ENCODE assay signal across 16 cellular contexts in the genomic region with DNA sequence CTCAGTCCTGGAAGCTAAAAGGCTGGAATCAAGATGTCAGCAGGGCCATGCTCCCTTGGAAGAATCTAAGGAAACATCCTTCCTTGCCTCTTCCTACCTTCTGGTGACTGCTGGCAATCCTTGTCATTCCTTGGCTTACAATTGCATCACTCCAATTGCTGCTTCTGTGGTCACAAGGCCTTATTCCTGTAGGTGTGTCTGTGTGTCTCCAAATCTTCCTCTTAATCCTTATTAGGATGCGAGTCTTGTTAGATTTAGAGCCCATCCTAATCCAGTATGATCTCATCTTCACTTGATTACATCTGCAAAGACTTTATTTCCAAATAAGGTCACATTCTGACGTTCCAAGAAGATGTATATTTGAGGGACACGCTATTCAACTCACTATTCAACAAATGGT.
"Had no signal": no experiment of that assay in that cellular context is flagged by ENCODE, and none has a peak within 500 bp of the region (broad histone marks: within the 10 kb centered on the region; RNA-seq: fewer than 3 reads in every experiment).

No MANE protein-coding gene starts in this region.

- H3K9me3 Mint-ChIP-seq: activated CD4-positive, alpha-beta memory T cell treated with anti-CD3 and anti-CD28 coated beads for 36 hours; activated naive CD4-positive, alpha-beta T cell treated with anti-CD3 and anti-CD28 coated beads, Interleukin-2, amount 10 ng/mL, durations not matched to agents 7 days and 5 days; immature natural killer cell had no signal

- ATAC-seq: activated CD8-positive, alpha-beta memory T cell treated with anti-CD3 and anti-CD28 coated beads, Interleukin-2, amount 10 ng/mL, durations not matched to agents 7 days and 5 days; heart left ventricle had no signal

- H3K36me3 Mint-ChIP-seq: activated CD4-positive, alpha-beta memory T cell treated with anti-CD3 and anti-CD28 coated beads for 36 hours; activated CD8-positive, alpha-beta memory T cell treated with anti-CD3 and anti-CD28 coated beads, Interleukin-2, amount 10 ng/mL, durations not matched to agents 7 days and 5 days; activated naive CD4-positive, alpha-beta T cell treated with anti-CD3 and anti-CD28 coated beads, Interleukin-2, amount 10 ng/mL, durations not matched to agents 7 days and 5 days; immature natural killer cell; mesothelial cell of epicardium had no signal

- H3K4me3 Mint-ChIP-seq: activated CD4-positive, alpha-beta memory T cell treated with anti-CD3 and anti-CD28 coated beads for 36 hours; activated CD8-positive, alpha-beta memory T cell treated with anti-CD3 and anti-CD28 coated beads, Interleukin-2, amount 10 ng/mL, durations not matched to agents 7 days and 5 days; activated naive CD4-positive, alpha-beta T cell treated with anti-CD3 and anti-CD28 coated beads, Interleukin-2, amount 10 ng/mL, durations not matched to agents 7 days and 5 days; immature natural killer cell; mesothelial cell of epicardium had no signal

- DNase-seq: activated CD4-positive, alpha-beta memory T cell treated with anti-CD3 and anti-CD28 coated beads for 36 hours; activated CD8-positive, alpha-beta memory T cell treated with anti-CD3 and anti-CD28 coated beads, Interleukin-2, amount 10 ng/mL, durations not matched to agents 7 days and 5 days; activated naive CD4-positive, alpha-beta T cell treated with anti-CD3 and anti-CD28 coated beads, Interleukin-2, amount 10 ng/mL, durations not matched to agents 7 days and 5 days; activated T-cell treated with anti-CD3 and anti-CD28 coated beads, Interleukin-2, amount 50 U/mL, for 1 hour; central memory CD4-positive, alpha-beta T cell; cortex of kidney; effector memory CD4-positive, alpha-beta T cell; heart left ventricle; immature natural killer cell; posterior cingulate gyrus; stimulated activated CD4-positive, alpha-beta T cell treated with anti-CD3 and anti-CD28 coated beads, Interleukin-15, amount 100 ng/mL, for 24 hours; stimulated activated CD4-positive, alpha-beta T cell treated with anti-CD3 and anti-CD28 coated beads, Interleukin-4, amount 100 ng/mL, for 24 hours; stimulated activated naive CD4-positive, alpha-beta T cell; T-helper 1 cell; T1000 had no signal

- H3K4me1 Mint-ChIP-seq: activated naive CD4-positive, alpha-beta T cell treated with anti-CD3 and anti-CD28 coated beads, Interleukin-2, amount 10 ng/mL, durations not matched to agents 7 days and 5 days; immature natural killer cell had no signal

- H3K27ac Mint-ChIP-seq: activated CD4-positive, alpha-beta memory T cell treated with anti-CD3 and anti-CD28 coated beads for 36 hours; activated CD8-positive, alpha-beta memory T cell treated with anti-CD3 and anti-CD28 coated beads, Interleukin-2, amount 10 ng/mL, durations not matched to agents 7 days and 5 days; activated naive CD4-positive, alpha-beta T cell treated with anti-CD3 and anti-CD28 coated beads, Interleukin-2, amount 10 ng/mL, durations not matched to agents 7 days and 5 days; immature natural killer cell; mesothelial cell of epicardium had no signal
